23 cellular contexts compared by ENCODE assay signal in genomic region chr5:20654033-20654432, GRCh38.
A peak's percentile ranks its signal among the peaks of the same experiment; 100 is the strongest.
DNase-seq lines count a peak whose midpoint lies in the region; ATAC-seq, FAIRE-seq and TF ChIP-seq lines count a peak whose summit lies in the region.
"Had no signal": no experiment of that assay in that cellular context is flagged by ENCODE, and none has a peak within 500 bp of the region (broad histone marks: within the 10 kb centered on the region; RNA-seq: fewer than 3 reads in every experiment).

No MANE protein-coding gene starts in this region.

- no peak overlapping the region for H2AFZ ChIP-seq in K562 (ENCODE audit: low read depth, low read length)

- POLR2A ChIA-PET in K562 (lab: Yijun Ruan, JAX): no interaction called here

- no peaks in the 10 kb centered on the region for H4K20me1 ChIP-seq in K562 (replicated peaks; ENCODE audit: control insufficient read depth, insufficient read depth, low read length)
- H4K20me1 ChIP-seq: BLaER1 had no signal

- no peak for DNase-seq in RCC 7860 (ENCODE audit: low spot score)
- DNase-seq in K562 (ENCODE audit: extremely low read depth in 1 of 4, low spot score in 3 of 4): no peak
- DNase-seq in kidney: no peak
- no peak for DNase-seq in AG08395 (ENCODE audit: low spot score)
- no peak for DNase-seq in lower leg skin (ENCODE audit: low spot score in 2 of 2)
- DNase-seq: BE2C; C1 segment of cervical spinal cord; CD4-positive, alpha-beta memory T cell; CD4-positive, CD25-positive, alpha-beta regulatory T cell; CD8-positive, alpha-beta memory T cell; COR-L47; DMS 273 treated with DMSO at 0.1 percent for 48 hours; DMS153; DMS53; DMS79; DND-41; EL; GDM1 had no signal

- H3K4me3 ChIP-seq in K562: no peak overlapping the region
- H3K4me3 ChIP-seq in kidney (ENCODE audit: low read length in 2 of 2): no peak overlapping the region
- no peak overlapping the region for H3K4me3 ChIP-seq in lower leg skin (ENCODE audit: low read depth, poor library complexity, severe bottlenecking)
- H3K4me3 ChIP-seq: A549, BLaER1 had no signal

- H3K9ac ChIP-seq in K562 (ENCODE audit: insufficient read depth in 1 of 2, low read depth in 2 of 2, low read length in 2 of 2) (no peak overlapping the region), kidney (ENCODE audit: low read length in 2 of 2) (no peak overlapping the region)
- H3K9ac ChIP-seq: BLaER1 had no signal

- no peak for TF ChIP-seq RAD21 in K562 (CRISPR knock-in tag; conservative IDR thresholded peaks at IDR 0.05 in 1 of 2, IDR thresholded peaks at IDR 0.05 in 1 of 2)

- in situ Hi-C loops in K562 (cut with MboI): no loop called here

- H3K36me3 ChIP-seq in K562 (ENCODE audit: control insufficient read depth, insufficient read depth, low read length) (no peaks in the 10 kb centered on the region), kidney (ENCODE audit: control insufficient read depth in 1 of 2, insufficient read depth in 2 of 2, low read length in 2 of 2) (no peaks in the 10 kb centered on the region)
- H3K36me3 ChIP-seq: BE2C, BLaER1 had no signal

- intact Hi-C loops in K562 (cut with micrococcal nuclease) (no loop called here), kidney (cut with DNase I) (no loop called here), lower leg skin (cut with DNase I; ENCODE audit: low total_unique reads) (no loop called here)

- TF ChIP-seq POLR2A in K562 (conservative IDR thresholded peaks at IDR 0.05) (no peak), lower leg skin (IDR thresholded peaks at IDR 0.05) (no peak)

- no peaks in the 10 kb centered on the region for H3K79me2 ChIP-seq in K562 (ENCODE audit: control insufficient read depth, insufficient read depth, low read length)

- TF ChIP-seq CTCF in K562 (IDR thresholded peaks at IDR 0.05 in 2 of 3, conservative IDR thresholded peaks at IDR 0.05 in 1 of 3; ENCODE audit: insufficient read depth in 2 of 3, low read depth in 1 of 3, low read length in 3 of 3) (no peak), kidney (IDR thresholded peaks at IDR 0.05; ENCODE audit: borderline replicate concordance, extremely low read depth, insufficient read depth) (no peak), lower leg skin (IDR thresholded peaks at IDR 0.05) (no peak)

- H3K27me3 ChIP-seq in K562 (ENCODE audit: control insufficient read depth in 2 of 2, insufficient read depth in 2 of 2, low read length in 2 of 2): no peaks in the 10 kb centered on the region
- H3K27me3 ChIP-seq: BE2C, BLaER1 had no signal

- H3K4me2 ChIP-seq in K562 (ENCODE audit: insufficient read depth, low read length): no peak overlapping the region
- H3K4me2 ChIP-seq: A549, BLaER1 had no signal

- CTCF ChIA-PET in K562 (lab: Yijun Ruan, JAX; ENCODE audit: low intra/inter-chr PET ratio): no interaction called here

- no TSS peak for BruUV-seq in K562 (replicated peaks; lab: Mats Ljungman, UMichigan)

- WGBS in K562 (ENCODE audit: insufficient coverage, low coverage, missing lambda C conversion rate): 0% methylated on average over 2 of the region's 2 CpGs
- WGBS in lower leg skin, 2 donors: 85 to 92% methylated on average over 2 of the region's 2 CpGs

- H3K9me1 ChIP-seq in K562 (ENCODE audit: control insufficient read depth, insufficient read depth, low read length): no peaks in the 10 kb centered on the region

- no peak for ATAC-seq in K562
- ATAC-seq: A549 had no signal

- peak; percentile 69 for FAIRE-seq in RCC 7860 (lab: Jason Lieb, UNC)
- peak; percentile 32 for FAIRE-seq in K562 (lab: Jason Lieb, UNC)
- FAIRE-seq in kidney (lab: Jason Lieb, UNC): peak; percentile 80
- FAIRE-seq: A549, GM12891, GM19239 had no signal

- H3K27ac ChIP-seq in K562 (ENCODE audit: extremely low read depth, low read depth, low read length) (no peak overlapping the region), kidney (ENCODE audit: low read depth in 2 of 2, low read length in 2 of 2) (no peak overlapping the region)
- H3K27ac ChIP-seq: 22Rv1, A549, BLaER1 had no signal

- H3K4me1 ChIP-seq in K562 (replicated peaks in 1 of 2; ENCODE audit: control insufficient read depth in 2 of 2, insufficient read depth in 2 of 2, low read length in 2 of 2): no peaks in the 10 kb centered on the region
- H3K4me1 ChIP-seq in kidney (ENCODE audit: control insufficient read depth in 1 of 2, insufficient read depth in 1 of 2, low read depth in 1 of 2, low read length in 2 of 2): no peaks in the 10 kb centered on the region
- H3K4me1 ChIP-seq: A549, BE2C, BLaER1 had no signal

- no peaks in the 10 kb centered on the region; the same call in 1 of the 2 replicates for H3K9me3 ChIP-seq in K562 (replicated peaks; ENCODE audit: control insufficient read depth, insufficient read depth, low read depth, low read length)
- no peaks in the 10 kb centered on the region for H3K9me3 ChIP-seq in kidney (ENCODE audit: control insufficient read depth in 1 of 2, low read length in 2 of 2)
- H3K9me3 ChIP-seq: BE2C, BLaER1 had no signal

- no peak for TF ChIP-seq EP300 in K562 (IDR thresholded peaks at IDR 0.05; ENCODE audit: low read length)

TF ChIP-seq in K562, 482 proteins besides CTCF, POLR2A, EP300 and RAD21:
- no peak for TF ChIP-seq CCAR2 (IDR thresholded peaks at IDR 0.05; ENCODE audit: low read depth, low read length)
- no peak for TF ChIP-seq EZH2 (IDR thresholded peaks at IDR 0.05; ENCODE audit: borderline replicate concordance, low read depth, low read length)
- TF ChIP-seq CREB3L1 (IDR thresholded peaks at IDR 0.05; ENCODE audit: borderline replicate concordance, low read depth): no peak
- no peak for TF ChIP-seq GABPB2 (CRISPR knock-in tag; conservative IDR thresholded peaks at IDR 0.05)
- TF ChIP-seq RBM34 (IDR thresholded peaks at IDR 0.05; ENCODE audit: borderline replicate concordance, insufficient read depth, low read length): no peak
- TF ChIP-seq TOE1 (IDR thresholded peaks at IDR 0.05; ENCODE audit: borderline replicate concordance): no peak
- TF ChIP-seq TOE1 (CRISPR knock-in tag; IDR thresholded peaks at IDR 0.05; ENCODE audit: borderline replicate concordance, low read depth): no peak
- no peak for TF ChIP-seq KLF1 (tag; IDR thresholded peaks at IDR 0.05)
- no peak for TF ChIP-seq MAFK (IDR thresholded peaks at IDR 0.05; ENCODE audit: low read length)
- TF ChIP-seq ZNF444 (CRISPR knock-in tag; IDR thresholded peaks at IDR 0.05): no peak
- TF ChIP-seq PCBP1 (IDR thresholded peaks at IDR 0.05; ENCODE audit: low read depth, low read length, poor library complexity, severe bottlenecking): no peak
- no peak for TF ChIP-seq CREM (IDR thresholded peaks at IDR 0.05; ENCODE audit: low read depth)
- TF ChIP-seq ZNF57 (CRISPR knock-in tag; IDR thresholded peaks at IDR 0.05): no peak
- no peak for TF ChIP-seq ZNF586 (CRISPR knock-in tag; conservative IDR thresholded peaks at IDR 0.05)
- TF ChIP-seq TSC22D4 (tag; IDR thresholded peaks at IDR 0.05): no peak
- no peak for TF ChIP-seq ZC3H8 (IDR thresholded peaks at IDR 0.05)
- TF ChIP-seq KDM5B (IDR thresholded peaks at IDR 0.05; ENCODE audit: insufficient replicate concordance, low read depth, low read length): no peak
- no peak for TF ChIP-seq MTA1 (IDR thresholded peaks at IDR 0.05; ENCODE audit: borderline replicate concordance)
- no peak for TF ChIP-seq STAG1 (CRISPR knock-in tag; IDR thresholded peaks at IDR 0.05; ENCODE audit: borderline replicate concordance)
- TF ChIP-seq NCOA1 (IDR thresholded peaks at IDR 0.05; ENCODE audit: low read depth): no peak
